ENCODE assay signal across 9 cellular contexts in the genomic region with DNA sequence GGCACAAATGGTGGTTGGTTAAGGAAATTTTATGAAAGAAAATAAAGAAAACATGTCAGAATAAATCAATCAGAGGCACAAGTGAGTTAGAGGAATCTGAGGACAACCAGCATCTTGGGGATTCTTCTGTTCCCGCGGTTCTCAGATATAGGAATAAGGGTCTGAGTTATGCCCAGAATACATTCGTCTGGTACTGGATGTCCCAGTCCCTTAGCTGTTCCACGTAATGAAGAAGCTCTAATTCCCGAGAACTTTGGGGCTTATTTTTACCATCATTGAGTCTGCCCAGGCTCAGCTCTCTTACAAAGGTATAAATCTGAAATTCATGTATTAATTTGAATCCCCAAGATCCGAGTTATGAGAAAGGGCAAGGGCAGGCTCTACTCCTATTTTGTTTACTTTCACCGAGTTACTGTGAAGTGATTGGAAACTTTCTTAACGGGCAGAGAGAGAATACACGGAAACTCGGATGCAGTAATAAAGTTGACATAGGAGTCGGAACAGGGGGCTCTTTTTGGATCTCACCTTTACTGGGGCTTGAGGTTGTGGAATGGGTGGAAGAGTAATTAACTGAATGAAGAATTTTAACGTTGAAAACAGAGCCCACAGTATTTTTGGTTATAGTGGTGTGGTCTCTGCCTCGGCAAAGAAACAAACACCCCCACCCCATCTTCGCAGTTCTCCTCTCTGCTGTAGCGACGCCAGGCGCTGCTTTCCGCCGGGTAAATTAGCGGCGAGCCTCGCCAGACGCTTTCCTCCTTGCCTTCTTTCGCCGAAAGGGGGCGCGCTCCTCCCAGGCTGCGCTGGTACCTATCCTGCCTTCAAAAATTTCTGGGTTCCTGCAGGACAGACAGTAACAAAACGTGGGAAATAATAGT. TPM values are rescaled to one million over a fixed set of nuclear protein-coding genes. Genes with fewer than 3 reads are reported as not detected.
A peak's percentile ranks its signal among the peaks of the same experiment; 100 is the strongest.
DNase-seq lines count a peak whose midpoint lies in the region; ATAC-seq, FAIRE-seq and TF ChIP-seq lines count a peak whose summit lies in the region.
"Had no signal": no experiment of that assay in that cellular context is flagged by ENCODE, and none has a peak within 500 bp of the region (broad histone marks: within the 10 kb centered on the region; RNA-seq: fewer than 3 reads in every experiment).

No MANE protein-coding gene starts in this region.

- TF ChIP-seq EP300 in ovary (IDR thresholded peaks at IDR 0.05): no peak

- DNase-seq in BE2C (peak; percentile 60), esophagus squamous epithelium (lab: John Stamatoyannopoulos, UW) (no peak), ovary (peak in 4 of 5 donors; percentile 31 to 51 (median 41)), GM12891 (ENCODE audit: insufficient read length, low spot score) (no peak), NCI-H2171 treated with DMSO at 0.1 percent for 48 hours (lab: John Stamatoyannopoulos, UW) (no peak), NCI-H1436 (lab: John Stamatoyannopoulos, UW) (no peak)
- DNase-seq: NCI-H524 had no signal

- H3K27me3 ChIP-seq in BE2C: peaks cover 87% of the 10 kb centered on the region
- H3K27me3 ChIP-seq in esophagus squamous epithelium: peaks cover 0 to 65% (median 0%) of the 10 kb centered on the region in 4 donors
- H3K27me3 ChIP-seq in ovary: no peaks in the 10 kb centered on the region

- H3K27ac ChIP-seq in esophagus squamous epithelium (peak overlapping the region in 3 of 4 donors; percentile 16 to 57 (median 28)), ovary (no peak overlapping the region)

- TF ChIP-seq CTCF in BE2C (IDR thresholded peaks at IDR 0.05; ENCODE audit: low read depth, low read length) (peak; percentile 71), LNCAP (IDR thresholded peaks at IDR 0.05) (peak; percentile 93), esophagus squamous epithelium (IDR thresholded peaks at IDR 0.05) (peak in 3 of 6 experiments; percentile 34 to 47 (median 36)), ovary (IDR thresholded peaks at IDR 0.05) (no peak)

- TF ChIP-seq POLR2A in esophagus squamous epithelium (IDR thresholded peaks at IDR 0.05) (no peak), ovary (IDR thresholded peaks at IDR 0.05) (no peak), GM12891 (IDR thresholded peaks at IDR 0.05; ENCODE audit: low read depth, low read length) (no peak)

- no peak overlapping the region for H3K4me3 ChIP-seq in BE2C (ENCODE audit: low read depth, low read length)
- no peak overlapping the region for H3K4me3 ChIP-seq in esophagus squamous epithelium
- H3K4me3 ChIP-seq in ovary: no peak overlapping the region

- H3K36me3 ChIP-seq in BE2C: no peaks in the 10 kb centered on the region
- H3K36me3 ChIP-seq in esophagus squamous epithelium: no peaks in the 10 kb centered on the region
- H3K36me3 ChIP-seq in ovary: no peaks in the 10 kb centered on the region

- H3K9me3 ChIP-seq in BE2C (no peaks in the 10 kb centered on the region), esophagus squamous epithelium (no peaks in the 10 kb centered on the region), ovary (no peaks in the 10 kb centered on the region)

- no peaks in the 10 kb centered on the region for H3K4me1 ChIP-seq in BE2C
- H3K4me1 ChIP-seq in esophagus squamous epithelium: peaks cover 0 to 29% (median 0%) of the 10 kb centered on the region in 3 donors
- no peaks in the 10 kb centered on the region for H3K4me1 ChIP-seq in ovary (ENCODE audit: insufficient read depth)

- WGBS in esophagus squamous epithelium, 2 donors: 42% methylated on average over 27 to 29 of the region's 29 CpGs
- 47 to 71% (median 68%) methylated on average over 29 of the region's 29 CpGs for WGBS in ovary, 3 donors

- no peak for FAIRE-seq in GM12891 (lab: Jason Lieb, UNC)

- ATAC-seq in HG02852 (IDR thresholded peaks at IDR 0.05; ENCODE audit: unreplicated experiment): no peak

- intact Hi-C loops in esophagus squamous epithelium (cut with DNase I) (no loop called here), ovary (cut with DNase I) (no loop called here)

TF ChIP-seq in GM12891, 5 proteins besides CTCF, POLR2A, EP300 and RAD21:
- TF ChIP-seq POLR2AphosphoS5 (IDR thresholded peaks at IDR 0.05; ENCODE audit: low read depth, low read length): no peak
- TF ChIP-seq POU2F2 (IDR thresholded peaks at IDR 0.05; ENCODE audit: low read depth, low read length): no peak
- no peak for TF ChIP-seq SPI1 (IDR thresholded peaks at IDR 0.05; ENCODE audit: low read depth, low read length)
- TF ChIP-seq PAX5 (IDR thresholded peaks at IDR 0.05; ENCODE audit: insufficient read depth, low read length, severe bottlenecking): no peak
- TF ChIP-seq TAF1 (IDR thresholded peaks at IDR 0.05; ENCODE audit: low read depth, low read length): no peak
TF ChIP-seq in GM12891: peak in this region for 0.

RNA-seq across cellular contexts. Expression of a gene that starts 7.1 kb away (rescaled TPM):
- polyA plus RNA-seq in BE2C (2012; ENCODE audit: insufficient read depth, insufficient read length, low read depth): not detected
- total RNA-seq in esophagus squamous epithelium: 10 to 100 TPM in 2 of 4 donors, 1 to 10 TPM in 2; 2.2 to 20.4 (median 10.3) TPM
- 10 to 100 TPM; 36.6 to 64.9 (median 60.8) TPM for total RNA-seq in ovary
- polyA plus RNA-seq in ovary: 10 to 100 TPM; 31.2 to 80.3 TPM
- 0.06 TPM for polyA plus RNA-seq in GM12891 (2012; ENCODE audit: low read depth, missing spikeins)

Comparison
In these comparisons a context has a peak if more than half of its experiments do, and no peak if none do; other contexts are left out.
1. DNase-seq: peak in BE2C (single experiment) and ovary (4 of 5); none in esophagus squamous epithelium (single experiment), GM12891 (single experiment), NCI-H2171 treated with DMSO at 0.1 percent for 48 hours (single experiment) and NCI-H1436 (single experiment).
2. CTCF ChIP-seq: peak in BE2C (single experiment) and LNCAP (single experiment); none in ovary (0 of 3).
3. H3K27ac ChIP-seq: peak in esophagus squamous epithelium (3 of 4); none in ovary (0 of 2).